ENCODE assay signal across 12 cellular contexts in the genomic region with DNA sequence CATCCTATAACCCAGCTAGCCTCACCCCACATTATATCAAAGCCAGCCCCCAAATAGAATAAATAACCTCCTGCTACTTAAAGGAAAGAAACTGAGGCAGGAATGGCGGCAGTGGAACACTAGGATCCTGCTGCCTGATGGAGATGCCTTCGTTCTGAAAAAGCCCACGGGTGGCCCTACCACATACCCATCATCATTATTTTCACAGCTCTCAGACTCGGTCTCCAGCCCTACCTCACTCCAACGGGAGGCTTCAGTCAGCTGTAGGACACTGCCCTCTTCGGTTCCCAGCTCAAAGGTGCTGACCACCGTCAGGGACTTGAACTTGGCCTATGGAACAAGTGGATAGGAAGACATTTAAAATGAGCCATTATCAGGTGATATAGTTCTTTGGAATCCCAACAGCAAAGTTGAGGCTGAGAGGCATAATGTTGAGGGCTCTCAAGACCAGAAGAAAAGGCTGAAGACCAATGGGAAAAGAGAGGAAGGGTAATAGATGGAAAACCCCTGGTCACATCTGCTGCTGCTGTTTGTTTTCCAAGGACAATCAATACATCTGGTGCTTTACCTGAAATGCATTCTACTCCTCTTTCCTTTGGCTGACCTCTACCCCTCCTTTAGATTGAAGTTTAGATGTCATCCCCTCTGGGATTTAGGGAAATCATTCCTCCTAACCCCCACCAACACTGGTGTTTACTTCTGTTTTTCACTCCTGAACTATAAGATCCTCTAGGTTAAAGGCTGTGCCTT. TPM values are rescaled to one million over a fixed set of nuclear protein-coding genes. Genes with fewer than 3 reads are reported as not detected.
A peak's percentile ranks its signal among the peaks of the same experiment; 100 is the strongest.
DNase-seq lines count a peak whose midpoint lies in the region; ATAC-seq and TF ChIP-seq lines count a peak whose summit lies in the region.
"Had no signal": no experiment of that assay in that cellular context is flagged by ENCODE, and none has a peak within 500 bp of the region (broad histone marks: within the 10 kb centered on the region; RNA-seq: fewer than 3 reads in every experiment).

No MANE protein-coding gene starts in this region.

- no peaks in the 10 kb centered on the region for H3K9me3 ChIP-seq in suprapubic skin
- H3K9me3 ChIP-seq: BLaER1 treated with 17β-estradiol and CSF1 and Interleukin-3, amounts not matched to agents 10 nM and 100 nM had no signal

- H3K27ac ChIP-seq in RWPE1 (peak overlapping the region; percentile 99), suprapubic skin (peak overlapping the region; percentile 92)
- H3K27ac ChIP-seq: BLaER1 treated with 17β-estradiol and CSF1 and Interleukin-3, amounts not matched to agents 10 nM and 100 nM had no signal

- no peak for ATAC-seq in WTC11

- peaks cover 14% of the 10 kb centered on the region for H3K36me3 Mint-ChIP-seq in endothelial cell (ENCODE audit: low read depth, unreplicated experiment)
- H3K36me3 Mint-ChIP-seq in WTC11 = no peaks in the 10 kb centered on the region
- H3K36me3 Mint-ChIP-seq: activated naive CD8-positive, alpha-beta T cell treated with anti-CD3 and anti-CD28 coated beads, Interleukin-2, amount 10 ng/mL, durations not matched to agents 7 days and 5 days had no signal

- no peak overlapping the region for H3K4me3 ChIP-seq in suprapubic skin
- H3K4me3 ChIP-seq: BLaER1 treated with 17β-estradiol and CSF1 and Interleukin-3, amounts not matched to agents 10 nM and 100 nM had no signal

- POLR2A ChIA-PET in RWPE1 (lab: Yijun Ruan, JAX; ENCODE audit: low non-redundant PET) = no interaction called here
- POLR2A ChIA-PET in WTC11 (lab: Charles Lee) = no interaction called here

- peaks cover 4% of the 10 kb centered on the region for H3K27me3 Mint-ChIP-seq in endothelial cell (ENCODE audit: unreplicated experiment)
- peaks cover 17% of the 10 kb centered on the region for H3K27me3 Mint-ChIP-seq in WTC11 (ENCODE audit: low read depth)
- H3K27me3 Mint-ChIP-seq: activated naive CD8-positive, alpha-beta T cell treated with anti-CD3 and anti-CD28 coated beads, Interleukin-2, amount 10 ng/mL, durations not matched to agents 7 days and 5 days had no signal

- peaks cover 42% of the 10 kb centered on the region for H3K4me1 Mint-ChIP-seq in endothelial cell (ENCODE audit: unreplicated experiment)
- H3K4me1 Mint-ChIP-seq in WTC11 = peaks cover 14% of the 10 kb centered on the region
- H3K4me1 Mint-ChIP-seq: activated naive CD8-positive, alpha-beta T cell treated with anti-CD3 and anti-CD28 coated beads, Interleukin-2, amount 10 ng/mL, durations not matched to agents 7 days and 5 days had no signal

- H3K27ac Mint-ChIP-seq in endothelial cell (ENCODE audit: unreplicated experiment) (peak overlapping the region; percentile 18), WTC11 (no peak overlapping the region)
- H3K27ac Mint-ChIP-seq: activated naive CD8-positive, alpha-beta T cell treated with anti-CD3 and anti-CD28 coated beads, Interleukin-2, amount 10 ng/mL, durations not matched to agents 7 days and 5 days had no signal

- DNase-seq in RWPE1 (ENCODE audit: low spot score) = no peak
- no peak for DNase-seq in endothelial cell (ENCODE audit: low spot score)
- no peak for DNase-seq in suprapubic skin (ENCODE audit: low spot score in 2 of 2)
- DNase-seq in activated gamma-delta T cell treated with Interleukin-2 at 50 U/mL for 16 hours = no peak
- no peak for DNase-seq in WTC11 (ENCODE audit: low spot score)
- no peak for DNase-seq in NCI-H1092 (lab: John Stamatoyannopoulos, UW)
- DNase-seq: activated naive CD8-positive, alpha-beta T cell treated with anti-CD3 and anti-CD28 coated beads, Interleukin-2, amount 10 ng/mL, durations not matched to agents 7 days and 5 days; foreskin melanocyte; NCI-H1105; NCI-H2227 treated with DMSO at 0.1 percent for 48 hours; SW 1271 had no signal

- TF ChIP-seq EP300 in suprapubic skin (IDR thresholded peaks at IDR 0.05) = no peak

- peaks cover 36% of the 10 kb centered on the region for H3K4me1 ChIP-seq in suprapubic skin

- H3K36me3 ChIP-seq in suprapubic skin = no peaks in the 10 kb centered on the region
- H3K36me3 ChIP-seq: BLaER1 treated with 17β-estradiol and CSF1 and Interleukin-3, amounts not matched to agents 10 nM and 100 nM had no signal

- CTCF ChIA-PET in RWPE1 (lab: Yijun Ruan, JAX) = interaction anchor here (1.4 to 2.6 kb wide), 5 partner anchors 16 to 121 kb away, joined by 3 to 19 read pairs (median 10); partner anchors contain the start of genes ITGA10, NUDT17 and PIAS3
- CTCF ChIA-PET in WTC11 (lab: Charles Lee) = interaction anchor here (1.6 to 3.7 kb wide), 6 partner anchors 15 to 85 kb away, joined by 3 to 93 read pairs (median 54); partner anchors contain the start of genes ITGA10, NUDT17 and PIAS3

- WGBS in suprapubic skin = 84% methylated on average over 7 of the region's 7 CpGs

- no peak for TF ChIP-seq POLR2A in suprapubic skin (IDR thresholded peaks at IDR 0.05)

- H3K9me3 Mint-ChIP-seq in endothelial cell (ENCODE audit: unreplicated experiment) (no peaks in the 10 kb centered on the region), WTC11 (no peaks in the 10 kb centered on the region)
- H3K9me3 Mint-ChIP-seq: activated naive CD8-positive, alpha-beta T cell treated with anti-CD3 and anti-CD28 coated beads, Interleukin-2, amount 10 ng/mL, durations not matched to agents 7 days and 5 days had no signal

- H3K27me3 ChIP-seq in suprapubic skin = no peaks in the 10 kb centered on the region
- H3K27me3 ChIP-seq: BLaER1 treated with 17β-estradiol and CSF1 and Interleukin-3, amounts not matched to agents 10 nM and 100 nM had no signal

- TF ChIP-seq CTCF in RWPE1 (conservative IDR thresholded peaks at IDR 0.05; ENCODE audit: low read depth) (no peak), endothelial cell (IDR thresholded peaks at IDR 0.05; ENCODE audit: unreplicated experiment) (no peak), suprapubic skin (IDR thresholded peaks at IDR 0.05) (no peak), WTC11 (IDR thresholded peaks at IDR 0.05) (no peak)

- peak overlapping the region; percentile 37 for H3K4me3 Mint-ChIP-seq in endothelial cell (ENCODE audit: unreplicated experiment)
- H3K4me3 Mint-ChIP-seq in WTC11 = no peak overlapping the region
- H3K4me3 Mint-ChIP-seq: activated naive CD8-positive, alpha-beta T cell treated with anti-CD3 and anti-CD28 coated beads, Interleukin-2, amount 10 ng/mL, durations not matched to agents 7 days and 5 days had no signal

TF ChIP-seq in WTC11, 78 proteins besides CTCF, POLR2A, EP300 and RAD21:
- TF ChIP-seq PRDM15 (CRISPR knock-in tag; IDR thresholded peaks at IDR 0.05) (no peak), FOXP1 (CRISPR knock-in tag; IDR thresholded peaks at IDR 0.05; ENCODE audit: borderline replicate concordance) (no peak), MYBL2 (CRISPR knock-in tag; IDR thresholded peaks at IDR 0.05) (no peak), NR3C1 (CRISPR knock-in tag; conservative IDR thresholded peaks at IDR 0.05; ENCODE audit: low read depth) (no peak), JUN (CRISPR knock-in tag; IDR thresholded peaks at IDR 0.05) (no peak), ZNF232 (CRISPR knock-in tag; IDR thresholded peaks at IDR 0.05) (no peak), KAT7 (CRISPR knock-in tag; IDR thresholded peaks at IDR 0.05; ENCODE audit: borderline replicate concordance) (no peak), NR1H2 (CRISPR knock-in tag; IDR thresholded peaks at IDR 0.05) (no peak)
- TF ChIP-seq, protein P1, sequence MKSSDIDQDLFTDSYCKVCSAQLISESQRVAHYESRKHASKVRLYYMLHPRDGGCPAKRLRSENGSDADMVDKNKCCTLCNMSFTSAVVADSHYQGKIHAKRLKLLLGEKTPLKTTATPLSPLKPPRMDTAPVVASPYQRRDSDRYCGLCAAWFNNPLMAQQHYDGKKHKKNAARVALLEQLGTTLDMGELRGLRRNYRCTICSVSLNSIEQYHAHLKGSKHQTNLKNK (CRISPR knock-in tag; IDR thresholded peaks at IDR 0.05) = no peak

RNA-seq across cellular contexts. Expression of gene ANKRD35, which starts 7.8 kb away (rescaled TPM):
- total RNA-seq in endothelial cell (ENCODE audit: unreplicated experiment) = not detected
- total RNA-seq in suprapubic skin = 10 to 100 TPM; 32.9 to 62.7 (median 37.1) TPM
- total RNA-seq in WTC11 (2021) = 2.7 to 3.2 TPM (median 2.9 TPM) in 3 replicates

RNA-seq across cellular contexts. Expression of gene ITGA10, which starts 16.4 kb away (rescaled TPM):
- total RNA-seq in endothelial cell (ENCODE audit: unreplicated experiment) (6.1 TPM), suprapubic skin (10 to 100 TPM in 1 of 4 donors, 1 to 10 TPM in 3; 1.6 to 15.6 (median 2.2) TPM), WTC11 (2021) (0.31 to 0.34 TPM (median 0.32 TPM) in 3 replicates)

RNA-seq across cellular contexts. Expression of gene PEX11B, which starts 25.0 kb away (rescaled TPM):
- 34.0 TPM for total RNA-seq in endothelial cell (ENCODE audit: unreplicated experiment)
- 10 to 100 TPM; 23.3 to 35.9 (median 30.2) TPM for total RNA-seq in suprapubic skin
- total RNA-seq in WTC11 (2021) = 10.9 to 12.5 TPM (median 11.8 TPM) in 3 replicates

RNA-seq across cellular contexts. Expression of gene RBM8A, which starts 33.8 kb away (rescaled TPM):
- total RNA-seq in endothelial cell (ENCODE audit: unreplicated experiment) (213 TPM), suprapubic skin (100 to 1,000 TPM in 3 of 4 donors, 10 to 100 TPM in 1; 92.2 to 186 (median 134) TPM), WTC11 (2021) (199 to 215 TPM (median 212 TPM) in 3 replicates)

RNA-seq across cellular contexts. Expression of gene PIAS3, which starts 34.6 kb away (rescaled TPM):
- total RNA-seq in endothelial cell (ENCODE audit: unreplicated experiment) (38.8 TPM), suprapubic skin (10 to 100 TPM; 43.8 to 78.4 (median 49.4) TPM), WTC11 (2021) (44.9 to 52.4 TPM (median 49.6 TPM) in 3 replicates)
